ENCODE assay signal across 9 cellular contexts in genomic region chr2:159030674-159031380, GRCh38.
DNase-seq lines count a peak whose midpoint lies in the region; ATAC-seq and TF ChIP-seq lines count a peak whose summit lies in the region.
"Had no signal": no experiment of that assay in that cellular context is flagged by ENCODE, and none has a peak within 500 bp of the region (broad histone marks: within the 10 kb centered on the region; RNA-seq: fewer than 3 reads in every experiment).

No MANE protein-coding gene starts in this region.

- 48% methylated on average over 2 of the region's 2 CpGs for WGBS in mammary epithelial cell (ENCODE audit: low coverage, missing lambda C conversion rate)

- ATAC-seq in HG03439 (IDR thresholded peaks at IDR 0.05; ENCODE audit: unreplicated experiment): no peak

- no peak for TF ChIP-seq CTCF in mammary epithelial cell (conservative IDR thresholded peaks at IDR 0.05 in 1 of 2, IDR thresholded peaks at IDR 0.05 in 1 of 2; ENCODE audit: extremely low read depth in 1 of 2, insufficient read depth in 1 of 2, low read depth in 1 of 2, low read length in 2 of 2)

- H3K27me3 ChIP-seq in mammary epithelial cell (ENCODE audit: insufficient read depth, low read length) (no peaks in the 10 kb centered on the region), subcutaneous abdominal adipose tissue (ENCODE audit: control insufficient read depth in 5 of 5, insufficient read depth in 4 of 5, low read length in 5 of 5) (no peaks in the 10 kb centered on the region)

- no TSS peak for BruUV-seq in mammary epithelial cell (replicated peaks; lab: Mats Ljungman, UMichigan)

- peaks cover 100% of the 10 kb centered on the region for H3K79me2 ChIP-seq in mammary epithelial cell (ENCODE audit: insufficient read depth, low read length)

- intact Hi-C loops in mammary epithelial cell (cut with micrococcal nuclease): loop anchor here (1.0 to 10.0 kb wide), 2 partner anchors 130 to 154 kb away; no protein-coding TSS in a partner anchor

- H3K27ac ChIP-seq in mammary epithelial cell (ENCODE audit: insufficient read depth, low read depth, low read length) (no peak overlapping the region), subcutaneous abdominal adipose tissue (ENCODE audit: low read depth, low read length) (peak overlapping the region; percentile 81)

- peak overlapping the region; percentile 16 for H3K4me2 ChIP-seq in mammary epithelial cell (ENCODE audit: insufficient read depth, low read depth, low read length)

- in situ Hi-C loops in mammary epithelial cell (cut with MboI; ENCODE audit: low sequenced_read_pairs in 2 of 2): loop anchor here in 1 of 2 donors (10.0 kb wide), 1 partner anchor 84 kb away; no protein-coding TSS in a partner anchor

- H4K20me1 ChIP-seq in mammary epithelial cell (ENCODE audit: insufficient read depth, low read length): no peaks in the 10 kb centered on the region

- H3K9me3 ChIP-seq in mammary epithelial cell (replicated peaks; ENCODE audit: insufficient read depth, low read length) (no peaks in the 10 kb centered on the region), subcutaneous abdominal adipose tissue (ENCODE audit: control insufficient read depth in 5 of 5, low read length in 5 of 5) (no peaks in the 10 kb centered on the region)

- H3K36me3 ChIP-seq in mammary epithelial cell (ENCODE audit: insufficient read depth, low read length) (no peaks in the 10 kb centered on the region), subcutaneous abdominal adipose tissue (ENCODE audit: control insufficient read depth in 5 of 5, insufficient read depth in 5 of 5, low read length in 5 of 5) (no peaks in the 10 kb centered on the region)

- CTCF ChIA-PET in mammary epithelial cell (lab: Charles Lee; ENCODE audit: low non-redundant PET): interaction anchor here (0.9 kb wide), 1 partner anchor 88 kb away, joined by 5 read pairs; no protein-coding TSS in a partner anchor

- H2AFZ ChIP-seq in mammary epithelial cell (ENCODE audit: low read depth, low read length): no peak overlapping the region

- dilution Hi-C loops in mammary epithelial cell (cut with HindIII; ENCODE audit: low sequenced_read_pairs): no loop called here

- peaks cover 15% of the 10 kb centered on the region for H3K4me1 ChIP-seq in mammary epithelial cell (ENCODE audit: insufficient read depth, low read length)
- H3K4me1 ChIP-seq in subcutaneous abdominal adipose tissue (ENCODE audit: control insufficient read depth in 5 of 5, insufficient read depth in 5 of 5, low read length in 5 of 5): peaks cover 11 to 41% (median 37%) of the 10 kb centered on the region in 5 donors

- H3K4me3 ChIP-seq in mammary epithelial cell (replicated peaks in 1 of 3; ENCODE audit: insufficient read depth in 1 of 3, low read depth in 2 of 3, low read length in 3 of 3): no peak overlapping the region
- H3K4me3 ChIP-seq in subcutaneous abdominal adipose tissue (ENCODE audit: low read depth in 1 of 5, low read length in 5 of 5): no peak overlapping the region

- DNase-seq in HT-29 (ENCODE audit: low spot score): peak; percentile 50
- no peak for DNase-seq in mammary epithelial cell
- DNase-seq in islet precursor cell: peak; percentile 98
- DNase-seq in activated CD4-positive, alpha-beta T cell treated with anti-CD3 and anti-CD28 coated beads for 1 hour: no peak
- DNase-seq in activated CD8-positive, alpha-beta memory T cell treated with anti-CD3 and anti-CD28 coated beads, Interleukin-2, amount 50 U/mL, for 48 hours: no peak
- DNase-seq in stimulated activated CD4-positive, alpha-beta T cell treated with anti-CD3 and anti-CD28 coated beads, Interleukin-2, amount 100 ng/mL, for 24 hours: no peak
- DNase-seq: occipital lobe had no signal

- no peak overlapping the region for H3K9ac ChIP-seq in mammary epithelial cell (ENCODE audit: insufficient read depth, low read length)
- H3K9ac ChIP-seq in subcutaneous abdominal adipose tissue (ENCODE audit: low read length in 5 of 5): peak overlapping the region in 1 of 5 donors; percentile 15

Comparison
In these comparisons a context has a peak if more than half of its experiments do, and no peak if none do; other contexts are left out.
1. DNase-seq: peak in HT-29 (single experiment) and islet precursor cell (single experiment); none in mammary epithelial cell (single experiment), activated CD4-positive, alpha-beta T cell treated with anti-CD3 and anti-CD28 coated beads for 1 hour (single experiment), activated CD8-positive, alpha-beta memory T cell treated with anti-CD3 and anti-CD28 coated beads, Interleukin-2, amount 50 U/mL, for 48 hours (single experiment) and stimulated activated CD4-positive, alpha-beta T cell treated with anti-CD3 and anti-CD28 coated beads, Interleukin-2, amount 100 ng/mL, for 24 hours (0 of 2).